ENCODE assay signal across 30 cellular contexts in the genomic region with DNA sequence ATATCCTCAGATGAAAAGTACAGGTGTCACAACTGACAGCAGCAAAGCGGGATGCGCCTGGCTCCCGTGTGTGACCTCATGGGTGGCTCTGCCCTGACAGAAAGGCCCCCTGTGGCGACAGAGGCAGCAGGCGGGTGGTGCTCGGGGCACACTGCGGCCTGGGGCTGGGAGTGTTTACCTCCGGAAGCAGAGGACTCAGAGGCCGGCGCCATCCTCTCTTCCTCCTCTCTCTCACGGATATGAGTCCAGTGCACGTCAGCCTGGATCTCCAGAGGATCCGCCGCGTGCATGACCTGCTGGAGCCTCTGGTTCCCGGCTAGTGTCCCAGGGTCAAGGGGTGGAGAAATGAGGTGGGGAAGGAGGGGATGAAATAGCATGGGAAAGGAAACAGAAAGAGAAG.
"Had no signal": no experiment of that assay in that cellular context is flagged by ENCODE, and none has a peak within 500 bp of the region (broad histone marks: within the 10 kb centered on the region; RNA-seq: fewer than 3 reads in every experiment).

No MANE protein-coding gene starts in this region.

- H3K4me1 ChIP-seq: lower lobe of right lung, pancreas had no signal

- H3K36me3 ChIP-seq: neutrophil, thyroid gland had no signal

- H3K9me3 Mint-ChIP-seq: memory B cell; natural killer cell; neural crest cell; stimulated activated naive CD8-positive, alpha-beta T cell treated with anti-CD3 and anti-CD28 coated beads, Interleukin-15, amount 100 ng/mL, for 72 hours had no signal

- FAIRE-seq: colon, islet of Langerhans, pancreas, small intestine had no signal

- H3K36me3 Mint-ChIP-seq: natural killer cell had no signal

- H3K4me3 ChIP-seq: esophagus squamous epithelium, heart right ventricle, lower lobe of right lung, pancreas, right lobe of liver, thyroid gland, vagina had no signal

- H3K27me3 Mint-ChIP-seq: memory B cell; stimulated activated naive CD8-positive, alpha-beta T cell treated with anti-CD3 and anti-CD28 coated beads, Interleukin-15, amount 100 ng/mL, for 72 hours had no signal

- H3K27ac Mint-ChIP-seq: memory B cell; natural killer cell; stimulated activated naive CD8-positive, alpha-beta T cell treated with anti-CD3 and anti-CD28 coated beads, Interleukin-15, amount 100 ng/mL, for 72 hours had no signal

- DNase-seq: effector memory CD4-positive, alpha-beta T cell; erythroblast; esophagus squamous epithelium; foreskin melanocyte; glutamatergic neuron; heart right ventricle; hippocampal formation; kidney glomerular epithelial cell; left colon; left ventricle myocardium superior; lower lobe of right lung; natural killer cell; retina; right lobe of liver; small intestine; stimulated activated CD4-positive, alpha-beta T cell treated with anti-CD3 and anti-CD28 coated beads, Interleukin-12 subunit alpha, Interleukin-12 subunit beta, amount 100 ng/mL, for 4 hours; stimulated activated CD4-positive, alpha-beta T cell treated with anti-CD3 and anti-CD28 coated beads, Interleukin-1b, Interleukin-23, amount 100 ng/mL, for 48 hours; stimulated activated CD4-positive, alpha-beta T cell treated with anti-CD3 and anti-CD28 coated beads, Interleukin-4, amount 100 ng/mL, for 1 hour; stimulated activated CD8-positive, alpha-beta memory T cell treated with anti-CD3 and anti-CD28 coated beads, Interleukin-4, amount 100 ng/mL, for 48 hours; stimulated activated naive CD4-positive, alpha-beta T cell; stimulated activated naive CD8-positive, alpha-beta T cell treated with anti-CD3 and anti-CD28 coated beads, Interleukin-15, amount 100 ng/mL, for 72 hours; thyroid gland; trophoblast cell had no signal

- H3K27me3 ChIP-seq: esophagus squamous epithelium, heart right ventricle, neutrophil, pancreas, right lobe of liver, thyroid gland, vagina had no signal

- H3K9me3 ChIP-seq: esophagus squamous epithelium, heart right ventricle, lower lobe of right lung, neutrophil, pancreas, right lobe of liver, thyroid gland, vagina had no signal

- H3K4me3 Mint-ChIP-seq: memory B cell; natural killer cell; neural crest cell; stimulated activated naive CD8-positive, alpha-beta T cell treated with anti-CD3 and anti-CD28 coated beads, Interleukin-15, amount 100 ng/mL, for 72 hours had no signal

- H3K27ac ChIP-seq: esophagus squamous epithelium, lower lobe of right lung, neutrophil, pancreas, right lobe of liver, thyroid gland, vagina had no signal

- ATAC-seq: heart right ventricle; left colon; left ventricle myocardium superior; lower lobe of right lung; natural killer cell; pancreas; right lobe of liver; stimulated activated naive CD8-positive, alpha-beta T cell treated with anti-CD3 and anti-CD28 coated beads, Interleukin-15, amount 100 ng/mL, for 72 hours had no signal
